In genomic region chr5:14207428-14207827, GRCh38 we compare ENCODE assay signal across 8 cellular contexts.
DNase-seq lines count a peak whose midpoint lies in the region; ATAC-seq, FAIRE-seq and TF ChIP-seq lines count a peak whose summit lies in the region.
"Not testable (repeated sequence)": the region's sequence is repeated elsewhere in the genome, so short reads cannot be mapped to it uniquely, and the experiment has no call there.

No MANE protein-coding gene starts in this region.

- not testable (repeated sequence) for TF ChIP-seq CTCF in HFFc6 (IDR thresholded peaks at IDR 0.05); RWPE2 (IDR thresholded peaks at IDR 0.05; ENCODE audit: poor library complexity, severe bottlenecking); left lung (IDR thresholded peaks at IDR 0.05)

- ATAC-seq in HG03432 (IDR thresholded peaks at IDR 0.05; ENCODE audit: unreplicated experiment) = peak; percentile 18
- peak; percentile 24; the same call in 2 of the 3 replicates for ATAC-seq in RWPE2 (ENCODE audit: low read depth)
- ATAC-seq in left lung = peak; percentile 7

- not testable (repeated sequence) for H3K9me3 Mint-ChIP-seq in HFFc6

- not testable (repeated sequence) for H3K27ac ChIP-seq in BLaER1
- H3K27ac ChIP-seq in RWPE2 (ENCODE audit: poor library complexity, severe bottlenecking) (peak overlapping the region; percentile 99), left lung (peak overlapping the region; percentile 19 to 77)

- intact Hi-C loops in left lung (cut with DNase I) = not testable (repeated sequence)

- peaks cover 79% of the 10 kb centered on the region for H4K20me1 ChIP-seq in BLaER1

- peaks cover 24% of the 10 kb centered on the region for H3K36me3 Mint-ChIP-seq in HFFc6 (ENCODE audit: low read depth)

- H3K27ac Mint-ChIP-seq in HFFc6 = peak overlapping the region; percentile 87

- DNase-seq in GM19239 (ENCODE audit: insufficient read length, low spot score); HFFc6; RWPE2 (ENCODE audit: low spot score); left lung: not testable (repeated sequence)
- DNase-seq in renal cortical epithelial cell (ENCODE audit: low read depth) = peak; percentile 61

- peak overlapping the region; percentile 75 for H3K4me3 Mint-ChIP-seq in HFFc6

- not testable (repeated sequence) for H3K27me3 ChIP-seq in BLaER1; RWPE2 (ENCODE audit: insufficient read depth, poor library complexity, severe bottlenecking); left lung

- H3K36me3 ChIP-seq in BLaER1; RWPE2 (ENCODE audit: low read depth); left lung: not testable (repeated sequence)

- H3K9me3 ChIP-seq in BLaER1; RWPE2 (ENCODE audit: severe bottlenecking); left lung: not testable (repeated sequence)

- peaks cover 14% of the 10 kb centered on the region for H3K27me3 Mint-ChIP-seq in HFFc6 (ENCODE audit: insufficient read depth)

- not testable (repeated sequence) for H3K4me3 ChIP-seq in BLaER1; RWPE2 (ENCODE audit: severe bottlenecking); left lung

- peak overlapping the region; percentile 53; the same call in 1 of the 2 replicates for H3K4me2 ChIP-seq in BLaER1

- FAIRE-seq in GM19239 (lab: Jason Lieb, UNC) (peak; percentile 42), colon (lab: Jason Lieb, UNC) (peak; percentile 28)

- H3K9ac ChIP-seq in BLaER1 = not testable (repeated sequence)

- peaks cover 97% of the 10 kb centered on the region for H3K4me1 Mint-ChIP-seq in HFFc6 (ENCODE audit: low read depth)

- H3K4me1 ChIP-seq in BLaER1 (peaks cover 95% of the 10 kb centered on the region), RWPE2 (ENCODE audit: insufficient read depth, poor library complexity, severe bottlenecking) (peaks cover 86% of the 10 kb centered on the region), left lung (peaks cover 39 to 93% of the 10 kb centered on the region in 2 donors)
